In the genomic region with DNA sequence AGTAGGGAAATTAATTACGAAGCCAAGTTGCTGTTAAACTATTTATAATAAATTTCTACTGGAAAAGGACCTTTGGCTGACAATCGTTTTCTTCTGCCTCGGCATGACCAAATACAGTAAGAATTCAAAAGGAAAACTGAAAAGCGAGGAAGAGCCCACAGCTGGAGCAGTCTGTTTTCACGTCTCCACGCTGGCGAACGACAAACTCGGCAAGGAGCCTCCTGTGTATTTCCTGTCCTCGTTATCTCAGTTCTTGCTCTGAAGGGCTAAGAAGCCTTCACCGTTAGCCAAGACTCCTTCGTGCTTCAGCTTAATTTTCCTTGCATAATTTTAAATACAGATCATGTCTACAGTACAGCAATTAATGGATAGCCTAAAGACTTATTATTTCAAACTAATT, we compare ENCODE assay signal across 10 cellular contexts.
A peak's percentile ranks its signal among the peaks of the same experiment; 100 is the strongest.
DNase-seq lines count a peak whose midpoint lies in the region.
"Had no signal": no experiment of that assay in that cellular context is flagged by ENCODE, and none has a peak within 500 bp of the region (broad histone marks: within the 10 kb centered on the region; RNA-seq: fewer than 3 reads in every experiment).

No MANE protein-coding gene starts in this region.

- H3K36me3 ChIP-seq in SK-N-MC (ENCODE audit: insufficient read depth, low read length) = no peaks in the 10 kb centered on the region
- H3K36me3 ChIP-seq in mesodermal cell (ENCODE audit: control insufficient read depth, insufficient read depth, low read length) = no peaks in the 10 kb centered on the region
- H3K36me3 ChIP-seq: SJCRH30 had no signal

- H3K4me3 ChIP-seq in SK-N-MC (peak overlapping the region; percentile 76), mesodermal cell (ENCODE audit: extremely low read depth, insufficient read depth, low read length, poor library complexity, severe bottlenecking) (no peak overlapping the region)
- H3K4me3 ChIP-seq: SJCRH30 had no signal

- H3K9ac ChIP-seq in SK-N-MC (ENCODE audit: insufficient read length) = peak overlapping the region; percentile 66

- 32 to 49% methylated on average over 8 to 10 of the region's 12 CpGs for WGBS in mesodermal cell (ENCODE audit: insufficient coverage in 2 of 2), 2 experiments

- DNase-seq in SK-N-MC (ENCODE audit: low read depth, low spot score) = peak; percentile 61
- peak; percentile 30 for DNase-seq in fibroblast of gingiva (ENCODE audit: low read depth)
- DNase-seq in ureter (ENCODE audit: low spot score) = peak; percentile 61
- no peak for DNase-seq in midbrain (lab: John Stamatoyannopoulos, UW)
- DNase-seq in NCI-H1048 (lab: John Stamatoyannopoulos, UW) = no peak
- no peak for DNase-seq in NCI-H748 (lab: John Stamatoyannopoulos, UW; ENCODE audit: unreplicated experiment)
- DNase-seq: activated CD8-positive, alpha-beta memory T cell treated with anti-CD3 and anti-CD28 coated beads, Interleukin-2, amount 50 U/mL, for 48 hours; naive B cell; SJCRH30 had no signal

- H3K4me1 ChIP-seq in mesodermal cell (ENCODE audit: control insufficient read depth, insufficient read depth, low read length, poor library complexity, severe bottlenecking) = peaks cover 11% of the 10 kb centered on the region
- H3K4me1 ChIP-seq: SJCRH30 had no signal

- H3K27ac ChIP-seq in SK-N-MC (peak overlapping the region; percentile 82), mesodermal cell (ENCODE audit: low read depth, low read length, severe bottlenecking) (peak overlapping the region; percentile 83)
- H3K27ac ChIP-seq: SJCRH30 had no signal

- no peaks in the 10 kb centered on the region for H3K9me3 ChIP-seq in SK-N-MC (ENCODE audit: low read depth, low read length)
- peaks cover 4% of the 10 kb centered on the region for H3K9me3 ChIP-seq in mesodermal cell (ENCODE audit: control insufficient read depth, low read length)
- H3K9me3 ChIP-seq: SJCRH30 had no signal

Comparison
In these comparisons a context has a peak if more than half of its experiments do, and no peak if none do; other contexts are left out.
1. DNase-seq: peak in SK-N-MC (single experiment), fibroblast of gingiva (single experiment) and ureter (single experiment); none in midbrain (single experiment), NCI-H1048 (single experiment) and NCI-H748 (single experiment).